Comparison of ENCODE assay signal across 22 cellular contexts in genomic region chr14:87613856-87614255, GRCh38.
DNase-seq lines count a peak whose midpoint lies in the region; ATAC-seq and TF ChIP-seq lines count a peak whose summit lies in the region.
"Had no signal": no experiment of that assay in that cellular context is flagged by ENCODE, and none has a peak within 500 bp of the region (broad histone marks: within the 10 kb centered on the region; RNA-seq: fewer than 3 reads in every experiment).

No MANE protein-coding gene starts in this region.

- H3K4me1 Mint-ChIP-seq in progenitor cell of endocrine pancreas (ENCODE audit: low read depth) = peaks cover 5% of the 10 kb centered on the region
- H3K4me1 Mint-ChIP-seq: CD4-positive, CD25-positive, alpha-beta regulatory T cell; IgD-negative memory B cell had no signal

- no peaks in the 10 kb centered on the region for H3K36me3 Mint-ChIP-seq in progenitor cell of endocrine pancreas (ENCODE audit: insufficient read depth)
- H3K36me3 Mint-ChIP-seq: CD4-positive, CD25-positive, alpha-beta regulatory T cell; IgD-negative memory B cell had no signal

- H3K27ac ChIP-seq in epithelial cell of prostate = no peak overlapping the region
- H3K27ac ChIP-seq: A549, SK-N-MC had no signal

- H3K27ac Mint-ChIP-seq in progenitor cell of endocrine pancreas = peak overlapping the region; percentile 35
- H3K27ac Mint-ChIP-seq: IgD-negative memory B cell had no signal

- ATAC-seq in HG03139 (IDR thresholded peaks at IDR 0.05; ENCODE audit: unreplicated experiment) = no peak
- ATAC-seq: A549 had no signal

- H3K27me3 Mint-ChIP-seq in progenitor cell of endocrine pancreas = no peaks in the 10 kb centered on the region
- H3K27me3 Mint-ChIP-seq: CD4-positive, CD25-positive, alpha-beta regulatory T cell; IgD-negative memory B cell had no signal

- no peak for TF ChIP-seq CTCF in progenitor cell of endocrine pancreas (IDR thresholded peaks at IDR 0.05; ENCODE audit: unreplicated experiment)

- peaks cover 8% of the 10 kb centered on the region for H3K9me3 Mint-ChIP-seq in progenitor cell of endocrine pancreas (ENCODE audit: low read depth)

- peak; percentile 68 for DNase-seq in A172 (ENCODE audit: low spot score)
- peak; percentile 16 for DNase-seq in NCI-H446 treated with DMSO at 0.1 percent for 48 hours (lab: John Stamatoyannopoulos, UW)
- peak; percentile 1 for DNase-seq in epithelial cell of prostate (ENCODE audit: low read depth, low spot score)
- no peak for DNase-seq in progenitor cell of endocrine pancreas (ENCODE audit: low spot score, unreplicated experiment)
- no peak for DNase-seq in stimulated activated CD4-positive, alpha-beta T cell treated with anti-CD3 and anti-CD28 coated beads, Interleukin-2, amount 100 ng/mL, for 24 hours
- DNase-seq in AG08395 (ENCODE audit: low spot score) = no peak
- DNase-seq: BE2C; CD4-positive, CD25-positive, alpha-beta regulatory T cell; COR-L47; GDM1; MV-4-11; NCI-H1105 treated with DMSO at 0.1 percent for 48 hours; NCI-H1694 treated with DMSO at 0.1 percent for 48 hours; NCI-H2081 treated with DMSO at 0.1 percent for 48 hours; NCI-H2171 treated with DMSO at 0.1 percent for 48 hours; NCI-H526; SHP77 treated with DMSO at 0.1 percent for 48 hours; SW 1271 had no signal

- no peak overlapping the region for H3K4me3 Mint-ChIP-seq in progenitor cell of endocrine pancreas (ENCODE audit: low read depth)
- H3K4me3 Mint-ChIP-seq: CD4-positive, CD25-positive, alpha-beta regulatory T cell; IgD-negative memory B cell had no signal

Comparison
In these comparisons a context has a peak if more than half of its experiments do, and no peak if none do; other contexts are left out.
1. DNase-seq: peak in A172 (single experiment), NCI-H446 treated with DMSO at 0.1 percent for 48 hours (single experiment) and epithelial cell of prostate (single experiment); none in progenitor cell of endocrine pancreas (single experiment), stimulated activated CD4-positive, alpha-beta T cell treated with anti-CD3 and anti-CD28 coated beads, Interleukin-2, amount 100 ng/mL, for 24 hours (0 of 2) and AG08395 (single experiment).